Comparison of ENCODE assay signal across 26 cellular contexts in the genomic region with DNA sequence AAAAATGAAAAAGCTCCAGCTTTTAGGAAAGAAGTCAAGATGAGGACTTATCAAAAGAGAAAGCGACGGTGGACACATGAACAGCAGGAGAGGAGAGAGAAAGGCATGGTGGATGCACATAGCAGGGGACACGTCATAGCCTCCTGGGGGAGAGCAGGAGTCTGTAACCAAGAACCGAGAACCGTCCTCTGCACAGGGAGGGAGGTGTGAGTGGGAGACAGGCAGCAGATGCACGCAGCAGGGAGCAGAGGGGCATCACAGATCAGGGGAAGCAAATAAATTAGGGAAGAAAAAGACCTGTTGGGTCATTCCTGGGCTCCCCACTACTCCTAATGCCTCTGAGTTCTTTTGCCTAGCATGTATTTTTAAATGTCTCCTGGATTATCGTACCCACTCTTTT.
"Had no signal": no experiment of that assay in that cellular context is flagged by ENCODE, and none has a peak within 500 bp of the region (broad histone marks: within the 10 kb centered on the region; RNA-seq: fewer than 3 reads in every experiment).

No MANE protein-coding gene starts in this region.

- H2AFZ ChIP-seq: hepatocyte had no signal

- H3K9me3 ChIP-seq: gastrocnemius medialis, heart left ventricle, left ventricle myocardium inferior, lower lobe of right lung, prostate gland, right atrium auricular region, testis, tibial artery had no signal

- H3K27ac Mint-ChIP-seq: effector memory CD8-positive, alpha-beta T cell; natural killer cell; stimulated activated memory B cell treated with anti-CD40 and anti-IgM and Interleukin-4, amounts not matched to agents 10 μg/mL and 1 μg/mL and 100 μg/mL, for 72 hours; type B pancreatic cell had no signal

- H3K27me3 ChIP-seq: gastrocnemius medialis, right atrium auricular region, testis had no signal

- DNase-seq: cerebellar nuclear complex; cortex of kidney; effector memory CD8-positive, alpha-beta T cell; foreskin fibroblast; gastrocnemius medialis; heart left ventricle; kidney; left cardiac atrium; left ventricle myocardium inferior; lower lobe of right lung; natural killer cell; nucleus accumbens; stimulated activated CD4-positive, alpha-beta T cell treated with anti-CD3 and anti-CD28 coated beads, Interleukin-12 subunit alpha, Interleukin-12 subunit beta, amount 100 ng/mL, for 4 hours; stimulated activated CD4-positive, alpha-beta T cell treated with anti-CD3 and anti-CD28 coated beads, Interleukin-1b, Interleukin-23, amount 100 ng/mL, for 48 hours; stimulated activated CD4-positive, alpha-beta T cell treated with anti-CD3 and anti-CD28 coated beads, Interleukin-4, amount 100 ng/mL, for 24 hours; stimulated activated naive CD8-positive, alpha-beta T cell treated with anti-CD3 and anti-CD28 coated beads, Interleukin-15, Interleukin-2, amounts not matched to agents 100 U/mL and 50 U/mL, for 24 hours; substantia nigra; testis; tibial artery had no signal

- H3K36me3 ChIP-seq: gastrocnemius medialis, heart left ventricle, left ventricle myocardium inferior, lower lobe of right lung, prostate gland, right atrium auricular region, tibial artery had no signal

- ATAC-seq: effector memory CD8-positive, alpha-beta T cell; gastrocnemius medialis; heart left ventricle; left cardiac atrium; lower lobe of right lung; natural killer cell; sciatic nerve; stimulated activated memory B cell treated with anti-CD40 and anti-IgM and Interleukin-4, amounts not matched to agents 10 μg/mL and 1 μg/mL and 100 μg/mL, for 72 hours; stimulated activated naive CD8-positive, alpha-beta T cell treated with anti-CD3 and anti-CD28 coated beads, Interleukin-15, Interleukin-2, amounts not matched to agents 100 U/mL and 50 U/mL, for 24 hours had no signal

- H3K9me3 Mint-ChIP-seq: effector memory CD8-positive, alpha-beta T cell; natural killer cell; stimulated activated memory B cell treated with anti-CD40 and anti-IgM and Interleukin-4, amounts not matched to agents 10 μg/mL and 1 μg/mL and 100 μg/mL, for 72 hours; type B pancreatic cell had no signal

- H3K4me3 Mint-ChIP-seq: effector memory CD8-positive, alpha-beta T cell; natural killer cell; stimulated activated memory B cell treated with anti-CD40 and anti-IgM and Interleukin-4, amounts not matched to agents 10 μg/mL and 1 μg/mL and 100 μg/mL, for 72 hours; type B pancreatic cell had no signal

- H3K4me3 ChIP-seq: gastrocnemius medialis, heart left ventricle, hepatocyte, left ventricle myocardium inferior, lower lobe of right lung, prostate gland, right atrium auricular region, smooth muscle cell, testis, tibial artery had no signal

- H3K4me1 ChIP-seq: gastrocnemius medialis, heart left ventricle, left ventricle myocardium inferior, lower lobe of right lung, prostate gland, right atrium auricular region, testis, tibial artery had no signal

- H3K27ac ChIP-seq: gastrocnemius medialis, heart left ventricle, hepatocyte, left ventricle myocardium inferior, lower lobe of right lung, prostate gland, right atrium auricular region, testis, tibial artery had no signal

- H3K36me3 Mint-ChIP-seq: natural killer cell; stimulated activated memory B cell treated with anti-CD40 and anti-IgM and Interleukin-4, amounts not matched to agents 10 μg/mL and 1 μg/mL and 100 μg/mL, for 72 hours; type B pancreatic cell had no signal

- H3K4me2 ChIP-seq: smooth muscle cell had no signal

- H3K4me1 Mint-ChIP-seq: natural killer cell; stimulated activated memory B cell treated with anti-CD40 and anti-IgM and Interleukin-4, amounts not matched to agents 10 μg/mL and 1 μg/mL and 100 μg/mL, for 72 hours had no signal
